ENCODE assay signal across 10 cellular contexts in genomic region chr11:108302121-108302785, GRCh38.
DNase-seq lines count a peak whose midpoint lies in the region; ATAC-seq, FAIRE-seq and TF ChIP-seq lines count a peak whose summit lies in the region.
"Had no signal": no experiment of that assay in that cellular context is flagged by ENCODE, and none has a peak within 500 bp of the region (broad histone marks: within the 10 kb centered on the region; RNA-seq: fewer than 3 reads in every experiment).

No MANE protein-coding gene starts in this region.

- H3K27me3 ChIP-seq in ACC112 (ENCODE audit: insufficient read depth, low read length) = no peaks in the 10 kb centered on the region
- H3K27me3 ChIP-seq in GM12878 (replicated peaks in 1 of 2; ENCODE audit: control insufficient read depth in 2 of 2, insufficient read depth in 2 of 2, low read length in 1 of 2) = no peaks in the 10 kb centered on the region
- no peaks in the 10 kb centered on the region for H3K27me3 ChIP-seq in gastrocnemius medialis
- H3K27me3 ChIP-seq: BLaER1 had no signal

- TF ChIP-seq CTCF in GM12878 (IDR thresholded peaks at IDR 0.05 in 2 of 3, conservative IDR thresholded peaks at IDR 0.05 in 1 of 3; ENCODE audit: control insufficient read depth in 2 of 3, extremely low read depth in 1 of 3, insufficient read depth in 1 of 3, low read depth in 3 of 3, low read length in 3 of 3) = no peak
- no peak for TF ChIP-seq CTCF in gastrocnemius medialis (IDR thresholded peaks at IDR 0.05 in 4 of 5, conservative IDR thresholded peaks at IDR 0.05 in 1 of 5)

- intact Hi-C loops in GM12878 (cut with micrococcal nuclease; ENCODE audit: unreplicated experiment) = no loop called here
- intact Hi-C loops in gastrocnemius medialis (cut with DNase I; ENCODE audit: low total_unique reads) = no loop called here

- H3K36me3 ChIP-seq in ACC112 (ENCODE audit: insufficient read depth, low read length) (peaks cover 40% of the 10 kb centered on the region), GM12878 (ENCODE audit: control insufficient read depth in 2 of 2, insufficient read depth in 2 of 2, low read length in 1 of 2) (0 out of 4 replicates have a peak, but pooled peaks cover 0 to 8% of the 10 kb centered on the region in 2 experiments), gastrocnemius medialis (peaks cover 2 to 72% of the 10 kb centered on the region in 2 donors)

- H3K4me1 ChIP-seq in ACC112 (ENCODE audit: control insufficient read depth, insufficient read depth, low read length, unreplicated experiment) (peaks cover 4% of the 10 kb centered on the region), GM12878 (ENCODE audit: control insufficient read depth, insufficient read depth, low read length) (no peaks in the 10 kb centered on the region), gastrocnemius medialis (no peaks in the 10 kb centered on the region)
- H3K4me1 ChIP-seq: BLaER1 had no signal

- H3K79me2 ChIP-seq in ACC112 (ENCODE audit: control insufficient read depth, insufficient read depth, low read length, unreplicated experiment) = no peaks in the 10 kb centered on the region
- H3K79me2 ChIP-seq in GM12878 (ENCODE audit: control insufficient read depth, insufficient read depth, low read length) = no peaks in the 10 kb centered on the region

- TF ChIP-seq RAD21 in GM12878 (IDR thresholded peaks at IDR 0.05; ENCODE audit: insufficient read depth, low read depth, low read length) = no peak

- no peak for TF ChIP-seq POLR2A in GM12878 (IDR thresholded peaks at IDR 0.05; ENCODE audit: low read depth, low read length)
- TF ChIP-seq POLR2A in erythroblast (IDR thresholded peaks at IDR 0.05; ENCODE audit: low read length) = no peak
- no peak for TF ChIP-seq POLR2A in gastrocnemius medialis (IDR thresholded peaks at IDR 0.05)

- no peaks in the 10 kb centered on the region for H4K20me1 ChIP-seq in GM12878 (ENCODE audit: control insufficient read depth, insufficient read depth)
- H4K20me1 ChIP-seq: BLaER1 had no signal

- no peak for FAIRE-seq in GM12878 (lab: Jason Lieb, UNC)

- H3K9ac ChIP-seq in GM12878 (ENCODE audit: control insufficient read depth, insufficient read depth, low read length) = no peak overlapping the region
- H3K9ac ChIP-seq: BLaER1 had no signal

- SMC1A ChIA-PET in GM12878 (lab: Charles Lee; ENCODE audit: uncharacterized antibody, unreplicated experiment) = interaction anchor here (0.8 kb wide), 1 partner anchor 159 kb away, joined by 3 read pairs; no protein-coding TSS in a partner anchor

- no peaks in the 10 kb centered on the region for H3K9me3 ChIP-seq in GM12878 (replicated peaks; ENCODE audit: control insufficient read depth, insufficient read depth, low read length)
- no peaks in the 10 kb centered on the region for H3K9me3 ChIP-seq in gastrocnemius medialis
- H3K9me3 ChIP-seq: BLaER1 had no signal

- in situ Hi-C loops in GM12878 (cut with MboI) = no loop called here
- in situ Hi-C loops in gastrocnemius medialis (cut with MboI; ENCODE audit: low sequenced_read_pairs in 4 of 4) = no loop called here

- no peak overlapping the region for H2AFZ ChIP-seq in ACC112 (ENCODE audit: low read length, unreplicated experiment)
- no peak overlapping the region for H2AFZ ChIP-seq in GM12878 (ENCODE audit: control insufficient read depth, low read depth, low read length)

- RAD21 ChIA-PET in GM12878 (lab: Charles Lee; ENCODE audit: unreplicated experiment) = no interaction called here

- WGBS in GM12878 (ENCODE audit: insufficient coverage, insufficient replicate concordance, low lambda C conversion rate, missing lambda C conversion rate) = 0% methylated on average over 1 of the region's 1 CpG

- no TSS peak for BruUV-seq in GM12878 (replicated peaks; lab: Mats Ljungman, UMichigan)

- CTCF ChIA-PET in GM12878 (lab: Yijun Ruan, JAX) = interaction anchor here (1.1 kb wide), 1 partner anchor 72 kb away, joined by 3 read pairs; no protein-coding TSS in a partner anchor

- H3K27ac ChIP-seq in ACC112 (ENCODE audit: low read depth, low read length) = peak overlapping the region; percentile 4; the same call in 1 of the 2 replicates
- H3K27ac ChIP-seq in GM12878 (ENCODE audit: control insufficient read depth, insufficient read depth) = no peak overlapping the region
- H3K27ac ChIP-seq in gastrocnemius medialis = no peak overlapping the region
- H3K27ac ChIP-seq: BLaER1 had no signal

- TF ChIP-seq EP300 in GM12878 (IDR thresholded peaks at IDR 0.05; ENCODE audit: borderline replicate concordance in 1 of 2, control insufficient read depth in 1 of 2, low read depth in 2 of 2, low read length in 2 of 2) = no peak

- no peak overlapping the region for H3K4me2 ChIP-seq in GM12878 (ENCODE audit: control insufficient read depth, insufficient read depth)
- H3K4me2 ChIP-seq: BLaER1 had no signal

- DNase-seq in GM12878 (ENCODE audit: low read depth, low spot score) (no peak), erythroblast (lab: John Stamatoyannopoulos, UW) (no peak), putamen (ENCODE audit: low spot score) (no peak), NCI-H1694 (lab: John Stamatoyannopoulos, UW) (no peak), gastrocnemius medialis (no peak)
- DNase-seq: NCI-H2081 had no signal

- ATAC-seq in GM18909 (IDR thresholded peaks at IDR 0.05; ENCODE audit: poor library complexity, unreplicated experiment) (peak; percentile 93), HG03097 (IDR thresholded peaks at IDR 0.05; ENCODE audit: low FRiP score, unreplicated experiment) (peak; percentile 76), GM12878 (peak; percentile 87), gastrocnemius medialis (no peak)

- POLR2A ChIA-PET in GM12878 (lab: Charles Lee) = no interaction called here

- H3K4me3 ChIP-seq in ACC112 (ENCODE audit: low read depth, low read length) (no peak overlapping the region), GM12878 (no peak overlapping the region), gastrocnemius medialis (no peak overlapping the region)
- H3K4me3 ChIP-seq: BLaER1 had no signal

TF ChIP-seq in GM12878, 131 proteins besides CTCF, POLR2A, EP300 and RAD21:
- peak; percentile 49; the same call in 1 of the 2 replicates for TF ChIP-seq RUNX3 (IDR thresholded peaks at IDR 0.05; ENCODE audit: low read length)
- peak; percentile 16; the same call in 1 of the 2 replicates for TF ChIP-seq JUNB (IDR thresholded peaks at IDR 0.05)
- no peak for TF ChIP-seq CHD1 (IDR thresholded peaks at IDR 0.05; ENCODE audit: low read depth, low read length)
- TF ChIP-seq BCL11A (IDR thresholded peaks at IDR 0.05; ENCODE audit: low read depth, low read length) = 0 out of 2 replicates have a peak, but pooled peaks have one; percentile 16
- TF ChIP-seq MTA2 (IDR thresholded peaks at IDR 0.05; ENCODE audit: low read depth) = 0 out of 2 replicates have a peak, but pooled peaks have one; percentile 23
- TF ChIP-seq POLR2AphosphoS2 (IDR thresholded peaks at IDR 0.05; ENCODE audit: low read depth, low read length) = no peak
- peak; percentile 31 for TF ChIP-seq PBX3 (IDR thresholded peaks at IDR 0.05; ENCODE audit: insufficient replicate concordance, low read depth, low read length)
- TF ChIP-seq PKNOX1 (IDR thresholded peaks at IDR 0.05) = peak; percentile 89

Comparison
In these comparisons a context has a peak if more than half of its experiments do, and no peak if none do; other contexts are left out.
1. ATAC-seq: peak in GM18909 (single experiment), HG03097 (single experiment) and GM12878 (single experiment); none in gastrocnemius medialis (0 of 2).